16 cellular contexts compared by ENCODE assay signal in the genomic region with DNA sequence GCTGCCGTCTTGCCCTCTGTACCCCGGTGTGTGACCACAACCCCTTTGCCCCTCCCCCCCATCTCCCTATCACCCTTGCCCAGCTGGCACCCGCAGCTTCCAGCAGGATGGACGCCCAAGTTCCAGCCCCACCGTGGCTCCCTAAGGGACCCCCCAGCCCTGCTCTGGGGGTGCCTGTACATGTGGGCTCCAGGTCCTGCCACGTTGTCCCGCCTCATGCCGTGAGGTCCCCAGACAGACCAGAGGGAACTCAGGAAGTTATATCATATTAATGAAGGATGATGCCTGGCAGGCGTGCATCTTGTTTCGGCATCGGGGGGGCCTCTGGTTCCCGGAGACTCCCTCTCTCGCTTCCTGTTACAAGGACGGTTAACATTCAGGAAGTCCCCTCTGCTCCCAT. TPM values are rescaled to one million over a fixed set of nuclear protein-coding genes. Genes with fewer than 3 reads are reported as not detected.
DNase-seq lines count a peak whose midpoint lies in the region; ATAC-seq and TF ChIP-seq lines count a peak whose summit lies in the region.
"Had no signal": no experiment of that assay in that cellular context is flagged by ENCODE, and none has a peak within 500 bp of the region (broad histone marks: within the 10 kb centered on the region; RNA-seq: fewer than 3 reads in every experiment).

No MANE protein-coding gene starts in this region.

- H3K9me3 Mint-ChIP-seq in dendritic cell treated with granulocyte-macrophage colony-stimulating factor and Interleukin-4, amounts not matched to agents 40 ng/mL and 50 ng/mL, for 4 days: no peaks in the 10 kb centered on the region
- H3K9me3 Mint-ChIP-seq in progenitor cell of endocrine pancreas (ENCODE audit: low read depth): no peaks in the 10 kb centered on the region
- H3K9me3 Mint-ChIP-seq: activated naive CD4-positive, alpha-beta T cell treated with anti-CD3 and anti-CD28 coated beads, Interleukin-2, amount 50 U/mL, for 72 hours; endodermal cell had no signal

- peak overlapping the region; percentile 15 for H3K4me3 Mint-ChIP-seq in dendritic cell treated with granulocyte-macrophage colony-stimulating factor and Interleukin-4, amounts not matched to agents 40 ng/mL and 50 ng/mL, for 4 days
- H3K4me3 Mint-ChIP-seq in progenitor cell of endocrine pancreas (ENCODE audit: low read depth): no peak overlapping the region
- H3K4me3 Mint-ChIP-seq: endodermal cell had no signal

- H3K36me3 ChIP-seq in right atrium auricular region (no peaks in the 10 kb centered on the region), parathyroid adenoma (ENCODE audit: control insufficient read depth, insufficient read depth, low read length) (no peaks in the 10 kb centered on the region), aorta (ENCODE audit: control insufficient read depth in 1 of 2, insufficient read depth in 2 of 2, low read length in 1 of 2) (no peaks in the 10 kb centered on the region)

- H3K4me1 ChIP-seq in right atrium auricular region: peaks cover 0 to 68% of the 10 kb centered on the region in 2 donors
- H3K4me1 ChIP-seq in parathyroid adenoma: no peaks in the 10 kb centered on the region
- H3K4me1 ChIP-seq in aorta (ENCODE audit: control insufficient read depth in 1 of 2, insufficient read depth in 2 of 2, low read length in 2 of 2): no peaks in the 10 kb centered on the region

- intact Hi-C loops in cardiac septum (cut with DNase I) (no loop called here), aorta (cut with DNase I) (no loop called here)
- intact Hi-C loops in dendritic cell treated with granulocyte-macrophage colony-stimulating factor and Interleukin-4, amounts not matched to agents 40 ng/mL and 50 ng/mL, for 4 days (cut with micrococcal nuclease): no loop called here

- DNase-seq in right atrium auricular region (ENCODE audit: low spot score) (no peak), cardiac septum (ENCODE audit: low spot score) (no peak), aorta (peak in 1 of 2 donors; percentile 65), activated gamma-delta T cell treated with Interleukin-2 at 50 U/mL for 16 hours (no peak), HT-29 (ENCODE audit: low spot score) (no peak), progenitor cell of endocrine pancreas (ENCODE audit: low spot score, unreplicated experiment) (no peak)
- DNase-seq: caudate nucleus, endodermal cell, foreskin fibroblast, mesendoderm, NCI-H226, substantia nigra had no signal

- H3K9me3 ChIP-seq in right atrium auricular region (no peaks in the 10 kb centered on the region), parathyroid adenoma (ENCODE audit: control insufficient read depth, low read length) (no peaks in the 10 kb centered on the region), aorta (ENCODE audit: control insufficient read depth, low read length) (no peaks in the 10 kb centered on the region)

- no peak for ATAC-seq in aorta (ENCODE audit: low FRiP score)
- ATAC-seq: activated naive CD4-positive, alpha-beta T cell treated with anti-CD3 and anti-CD28 coated beads, Interleukin-2, amount 50 U/mL, for 72 hours had no signal

- no peak overlapping the region for H3K9ac ChIP-seq in parathyroid adenoma

- H3K4me2 ChIP-seq in parathyroid adenoma (ENCODE audit: low read length): no peak overlapping the region

- H3K27ac ChIP-seq in right atrium auricular region (peak overlapping the region; percentile 72 to 83), parathyroid adenoma (peak overlapping the region; percentile 56), aorta (ENCODE audit: low read depth in 1 of 2, low read length in 2 of 2) (peak overlapping the region; percentile 58 to 98)
- H3K27ac ChIP-seq: HL-60 had no signal

- TF ChIP-seq CTCF in right atrium auricular region (IDR thresholded peaks at IDR 0.05) (no peak), parathyroid adenoma (IDR thresholded peaks at IDR 0.05) (no peak), progenitor cell of endocrine pancreas (IDR thresholded peaks at IDR 0.05; ENCODE audit: unreplicated experiment) (no peak)

- peaks cover 35% of the 10 kb centered on the region for H3K36me3 Mint-ChIP-seq in dendritic cell treated with granulocyte-macrophage colony-stimulating factor and Interleukin-4, amounts not matched to agents 40 ng/mL and 50 ng/mL, for 4 days (ENCODE audit: low read depth)
- no peaks in the 10 kb centered on the region for H3K36me3 Mint-ChIP-seq in progenitor cell of endocrine pancreas (ENCODE audit: insufficient read depth)

- peaks cover 90% of the 10 kb centered on the region for H3K4me1 Mint-ChIP-seq in dendritic cell treated with granulocyte-macrophage colony-stimulating factor and Interleukin-4, amounts not matched to agents 40 ng/mL and 50 ng/mL, for 4 days (ENCODE audit: low read depth)
- H3K4me1 Mint-ChIP-seq in progenitor cell of endocrine pancreas (ENCODE audit: low read depth): no peaks in the 10 kb centered on the region
- H3K4me1 Mint-ChIP-seq: endodermal cell had no signal

- peak overlapping the region; percentile 93 for H3K27ac Mint-ChIP-seq in dendritic cell treated with granulocyte-macrophage colony-stimulating factor and Interleukin-4, amounts not matched to agents 40 ng/mL and 50 ng/mL, for 4 days
- no peak overlapping the region for H3K27ac Mint-ChIP-seq in progenitor cell of endocrine pancreas
- H3K27ac Mint-ChIP-seq: endodermal cell had no signal

- no peak overlapping the region for H3K4me3 ChIP-seq in right atrium auricular region
- H3K4me3 ChIP-seq in parathyroid adenoma (ENCODE audit: low read depth, low read length): no peak overlapping the region
- no peak overlapping the region for H3K4me3 ChIP-seq in aorta (ENCODE audit: low read length in 2 of 2)

- H3K27me3 ChIP-seq in right atrium auricular region: no peaks in the 10 kb centered on the region
- H3K27me3 ChIP-seq in parathyroid adenoma (ENCODE audit: control insufficient read depth, insufficient read depth, low read length): no peaks in the 10 kb centered on the region
- no peaks in the 10 kb centered on the region for H3K27me3 ChIP-seq in aorta (ENCODE audit: control insufficient read depth in 1 of 2, insufficient read depth in 2 of 2, low read length in 1 of 2)

- 67 to 72% methylated on average over 14 of the region's 14 CpGs for WGBS in aorta, 2 donors

- peaks cover 10% of the 10 kb centered on the region for H3K27me3 Mint-ChIP-seq in dendritic cell treated with granulocyte-macrophage colony-stimulating factor and Interleukin-4, amounts not matched to agents 40 ng/mL and 50 ng/mL, for 4 days
- peaks cover 21% of the 10 kb centered on the region for H3K27me3 Mint-ChIP-seq in progenitor cell of endocrine pancreas

- H2AFZ ChIP-seq in parathyroid adenoma: no peak overlapping the region

- no peaks in the 10 kb centered on the region for H3K79me2 ChIP-seq in parathyroid adenoma

RNA-seq across cellular contexts. Expression of a gene that starts 1.6 kb away (rescaled TPM):
- total RNA-seq in right atrium auricular region: 10 to 100 TPM in 1 of 2 donors, 1 to 10 TPM in 1; 7.0 to 20.6 TPM
- 8.6 TPM for total RNA-seq in cardiac septum
- total RNA-seq in aorta: 10 to 100 TPM; 70.4 to 70.8 TPM
- polyA plus RNA-seq in aorta: 100 to 1,000 TPM in 1 of 2 donors, 10 to 100 TPM in 1; 17.3 to 119 TPM
- total RNA-seq in HT-29 (2014; rRNA removed; shearing (Covaris generic)): 0.26 TPM in 1 of 2 replicates, not detected in the other
- not detected in 2 replicates for total RNA-seq in progenitor cell of endocrine pancreas
- total RNA-seq: endodermal cell had no signal

RNA-seq across cellular contexts. Expression of a gene that starts 9.6 kb away (rescaled TPM):
- total RNA-seq in right atrium auricular region (not detected), cardiac septum (not detected), aorta (1 to 10 TPM; 3.0 to 4.5 TPM), progenitor cell of endocrine pancreas (not detected in 2 replicates)
- polyA plus RNA-seq in aorta: not detected
- not detected in 2 replicates for total RNA-seq in HT-29 (2014; rRNA removed; shearing (Covaris generic))
- total RNA-seq: endodermal cell had no signal

RNA-seq across cellular contexts. Expression of a gene that starts 25.3 kb away (rescaled TPM):
- 100 to 1,000 TPM; 210 to 296 TPM for total RNA-seq in right atrium auricular region
- 271 TPM for total RNA-seq in cardiac septum
- 100 to 1,000 TPM; 212 to 237 TPM for total RNA-seq in aorta
- 100 to 1,000 TPM; 197 to 240 TPM for polyA plus RNA-seq in aorta
- 263 and 264 TPM in 2 replicates for total RNA-seq in HT-29 (2014; rRNA removed; shearing (Covaris generic))
- total RNA-seq in progenitor cell of endocrine pancreas: 387 and 399 TPM in 2 replicates

RNA-seq across cellular contexts. Expression of a gene that starts 34.5 kb away (rescaled TPM):
- total RNA-seq in right atrium auricular region: 10 to 100 TPM; 23.5 to 25.9 TPM
- total RNA-seq in cardiac septum: 23.8 TPM
- total RNA-seq in aorta: 100 to 1,000 TPM in 1 of 2 donors, 10 to 100 TPM in 1; 84.1 to 216 TPM
- 10 to 100 TPM; 24.4 to 47.0 TPM for polyA plus RNA-seq in aorta
- total RNA-seq in HT-29 (2014; rRNA removed; shearing (Covaris generic)): 0.29 and 0.38 TPM in 2 replicates
- total RNA-seq in progenitor cell of endocrine pancreas: 2.6 and 3.1 TPM in 2 replicates
